In genomic region chr3:119613201-119613600, GRCh38 we compare ENCODE assay signal across 18 cellular contexts. TPM values are rescaled to one million over a fixed set of nuclear protein-coding genes. Genes with fewer than 3 reads are reported as not detected.
"Had no signal": no experiment of that assay in that cellular context is flagged by ENCODE, and none has a peak within 500 bp of the region (broad histone marks: within the 10 kb centered on the region; RNA-seq: fewer than 3 reads in every experiment).

No MANE protein-coding gene starts in this region.

- H3K27me3 Mint-ChIP-seq: memory B cell; stimulated activated naive B cell treated with anti-CD40 and anti-IgM and Interleukin-4, amounts not matched to agents 10 μg/mL and 1 μg/mL and 100 μg/mL, for 72 hours had no signal

- H3K4me1 Mint-ChIP-seq: activated CD4-positive, alpha-beta T cell treated with anti-CD3 and anti-CD28 coated beads for 36 hours; activated naive CD4-positive, alpha-beta T cell treated with anti-CD3 and anti-CD28 coated beads, Interleukin-2, amount 50 U/mL, for 24 hours; memory B cell had no signal

- H3K79me2 ChIP-seq: hepatocyte had no signal

- DNase-seq: activated CD4-positive, alpha-beta memory T cell treated with anti-CD3 and anti-CD28 coated beads for 36 hours; activated CD4-positive, alpha-beta T cell treated with anti-CD3 and anti-CD28 coated beads for 36 hours; activated effector memory CD4-positive, alpha-beta T cell treated with anti-CD3 and anti-CD28 coated beads, Interleukin-2, amount 50 U/mL, for 16 hours; activated T-cell treated with anti-CD3 and anti-CD28 coated beads, Interleukin-2, amount 50 U/mL, for 48 hours; adrenal gland; caudate nucleus; islet precursor cell; left ventricle myocardium inferior; nucleus accumbens; stimulated activated CD4-positive, alpha-beta T cell treated with anti-CD3 and anti-CD28 coated beads, Interleukin-4, amount 100 ng/mL, for 1 hour; stimulated activated naive B cell treated with anti-CD40 and anti-IgM and Interleukin-4, amounts not matched to agents 10 μg/mL and 1 μg/mL and 100 μg/mL, for 72 hours; tibial artery had no signal

- H3K4me2 ChIP-seq: hepatocyte had no signal

- H3K4me3 Mint-ChIP-seq: activated CD4-positive, alpha-beta memory T cell treated with anti-CD3 and anti-CD28 coated beads for 36 hours; activated CD4-positive, alpha-beta T cell treated with anti-CD3 and anti-CD28 coated beads for 36 hours; activated naive CD4-positive, alpha-beta T cell treated with anti-CD3 and anti-CD28 coated beads, Interleukin-2, amount 50 U/mL, for 24 hours; memory B cell; natural killer cell treated with Interleukin-12 subunit alpha and Interleukin-12 subunit beta and Interleukin-15 and Interleukin-18, amount 100 ng/mL, for 72 hours; stimulated activated naive B cell treated with anti-CD40 and anti-IgM and Interleukin-4, amounts not matched to agents 10 μg/mL and 1 μg/mL and 100 μg/mL, for 72 hours had no signal

- H3K9me3 ChIP-seq: adrenal gland, tibial artery had no signal

- H3K36me3 Mint-ChIP-seq: activated CD4-positive, alpha-beta memory T cell treated with anti-CD3 and anti-CD28 coated beads for 36 hours; activated naive CD4-positive, alpha-beta T cell treated with anti-CD3 and anti-CD28 coated beads, Interleukin-2, amount 50 U/mL, for 24 hours; memory B cell; natural killer cell treated with Interleukin-12 subunit alpha and Interleukin-12 subunit beta and Interleukin-15 and Interleukin-18, amount 100 ng/mL, for 72 hours had no signal

- H3K4me1 ChIP-seq: adrenal gland, left ventricle myocardium inferior, tibial artery had no signal

- ATAC-seq: activated CD4-positive, alpha-beta T cell treated with anti-CD3 and anti-CD28 coated beads for 36 hours; stimulated activated naive B cell treated with anti-CD40 and anti-IgM and Interleukin-4, amounts not matched to agents 10 μg/mL and 1 μg/mL and 100 μg/mL, for 72 hours had no signal

- H3K9me3 Mint-ChIP-seq: activated CD4-positive, alpha-beta memory T cell treated with anti-CD3 and anti-CD28 coated beads for 36 hours; activated naive CD4-positive, alpha-beta T cell treated with anti-CD3 and anti-CD28 coated beads, Interleukin-2, amount 50 U/mL, for 24 hours; memory B cell; natural killer cell treated with Interleukin-12 subunit alpha and Interleukin-12 subunit beta and Interleukin-15 and Interleukin-18, amount 100 ng/mL, for 72 hours; stimulated activated naive B cell treated with anti-CD40 and anti-IgM and Interleukin-4, amounts not matched to agents 10 μg/mL and 1 μg/mL and 100 μg/mL, for 72 hours had no signal

- H3K27me3 ChIP-seq: adrenal gland, hepatocyte, tibial artery had no signal

- H2AFZ ChIP-seq: hepatocyte had no signal

- H3K27ac Mint-ChIP-seq: activated CD4-positive, alpha-beta memory T cell treated with anti-CD3 and anti-CD28 coated beads for 36 hours; activated CD4-positive, alpha-beta T cell treated with anti-CD3 and anti-CD28 coated beads for 36 hours; activated naive CD4-positive, alpha-beta T cell treated with anti-CD3 and anti-CD28 coated beads, Interleukin-2, amount 50 U/mL, for 24 hours; memory B cell; natural killer cell treated with Interleukin-12 subunit alpha and Interleukin-12 subunit beta and Interleukin-15 and Interleukin-18, amount 100 ng/mL, for 72 hours; stimulated activated naive B cell treated with anti-CD40 and anti-IgM and Interleukin-4, amounts not matched to agents 10 μg/mL and 1 μg/mL and 100 μg/mL, for 72 hours had no signal

- H3K27ac ChIP-seq: adrenal gland, hepatocyte, left ventricle myocardium inferior, tibial artery had no signal

RNA-seq across cellular contexts. Expression of gene PLA1A, which starts 15.5 kb away (rescaled TPM):
- total RNA-seq: activated CD4-positive, alpha-beta T cell treated with anti-CD3 and anti-CD28 coated beads for 36 hours; skeletal muscle tissue had no signal

RNA-seq across cellular contexts. Expression of gene CD80, which starts 53.8 kb away (rescaled TPM):
- total RNA-seq: glomerular endothelial cell, left ventricle myocardium inferior had no signal
